Comparison of ENCODE assay signal across 17 cellular contexts in the genomic region with DNA sequence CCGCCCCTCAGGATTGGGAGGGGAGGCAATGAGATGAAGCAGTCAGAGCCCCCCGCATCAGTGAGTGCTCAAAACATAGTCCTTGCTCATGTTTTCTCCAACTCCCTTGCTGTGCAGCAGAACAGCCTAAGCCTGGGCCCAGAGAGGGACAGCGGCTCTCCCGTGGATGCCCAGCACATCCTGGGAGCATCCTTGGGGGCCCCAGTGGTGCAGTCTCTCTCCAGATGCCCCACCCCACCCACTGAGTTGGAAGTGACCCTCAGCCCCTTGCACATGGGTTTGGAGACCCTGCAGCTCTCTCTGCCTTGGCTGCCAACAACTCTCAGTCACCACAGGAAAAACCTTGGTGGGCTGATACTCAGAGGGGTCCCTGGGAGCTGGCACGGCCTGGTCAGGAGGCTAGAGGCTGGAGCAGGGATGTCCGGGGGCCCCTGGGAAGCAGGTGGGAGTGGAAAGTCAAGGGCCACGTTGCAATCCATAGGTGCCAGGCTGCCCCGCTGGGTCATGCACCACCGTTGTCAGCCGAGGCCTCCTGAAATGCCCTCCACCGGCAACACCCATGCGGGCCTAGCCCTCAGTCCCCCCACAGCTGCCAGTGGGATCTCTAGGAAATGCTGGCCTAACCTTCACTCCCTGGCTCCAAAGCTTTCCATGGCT.
"Had no signal": no experiment of that assay in that cellular context is flagged by ENCODE, and none has a peak within 500 bp of the region (broad histone marks: within the 10 kb centered on the region; RNA-seq: fewer than 3 reads in every experiment).

No MANE protein-coding gene starts in this region.

- H3K4me3 ChIP-seq: coronary artery, left ventricle myocardium inferior, mucosa of descending colon, pancreas, SK-N-MC, uterus had no signal

- H3K27me3 ChIP-seq: pancreas, uterus had no signal

- H3K36me3 ChIP-seq: left ventricle myocardium inferior, pancreas, uterus had no signal

- H3K9me3 ChIP-seq: left ventricle myocardium inferior, mucosa of descending colon, pancreas, uterus had no signal

- DNase-seq: activated CD8-positive, alpha-beta memory T cell treated with anti-CD3 and anti-CD28 coated beads for 24 hours; activated CD8-positive, alpha-beta memory T cell treated with anti-CD3 and anti-CD28 coated beads, Interleukin-2, amount 50 U/mL, for 48 hours; activated naive CD4-positive, alpha-beta T cell treated with Interleukin-2 at 50 U/mL for 16 hours; kidney glomerular epithelial cell; left ventricle myocardium inferior; mucosa of descending colon; naive B cell; stimulated activated CD8-positive, alpha-beta memory T cell treated with anti-CD3 and anti-CD28 coated beads, Interleukin-4, amount 100 ng/mL, for 48 hours; stimulated activated naive CD4-positive, alpha-beta T cell; uterus had no signal

- ATAC-seq: activated CD4-positive, CD25-positive, alpha-beta regulatory T cell treated with anti-CD3 and anti-CD28 coated beads, Interleukin-2, amount 50 U/mL, for 24 hours; mucosa of descending colon; pancreas had no signal

- H3K27ac Mint-ChIP-seq: brain, memory B cell, naive B cell had no signal

- H3K36me3 Mint-ChIP-seq: brain, naive B cell had no signal

- H3K4me1 Mint-ChIP-seq: central memory CD8-positive, alpha-beta T cell had no signal

- H3K4me3 Mint-ChIP-seq: brain; central memory CD8-positive, alpha-beta T cell; memory B cell; naive B cell had no signal

- H3K4me1 ChIP-seq: left ventricle myocardium inferior, pancreas, uterus had no signal

- H3K27ac ChIP-seq: coronary artery, left ventricle myocardium inferior, pancreas, SK-N-MC, uterus had no signal
